ENCODE assay signal across 1 cellular context in genomic region chr13:79307866-79308298, GRCh38.
TF ChIP-seq lines count a peak whose summit lies in the region.

No MANE protein-coding gene starts in this region.

TF ChIP-seq in GM23338, 12 proteins besides CTCF, POLR2A, EP300 and RAD21 (continued from another document):
- no peak for TF ChIP-seq ZNF462 (CRISPR knock-in tag; IDR thresholded peaks at IDR 0.05)
- no peak for TF ChIP-seq EZH2 (IDR thresholded peaks at IDR 0.05; ENCODE audit: low read depth, unreplicated experiment)
- no peak for TF ChIP-seq POLR2AphosphoS5 (IDR thresholded peaks at IDR 0.05; ENCODE audit: low read depth)
- no peak for TF ChIP-seq NANOG (IDR thresholded peaks at IDR 0.05; ENCODE audit: borderline replicate concordance)
- TF ChIP-seq ZNF114 (CRISPR knock-in tag; IDR thresholded peaks at IDR 0.05) = no peak
- TF ChIP-seq ZNF331 (CRISPR knock-in tag; IDR thresholded peaks at IDR 0.05; ENCODE audit: low read depth) = no peak
